1 cellular context compared by ENCODE assay signal in the genomic region with DNA sequence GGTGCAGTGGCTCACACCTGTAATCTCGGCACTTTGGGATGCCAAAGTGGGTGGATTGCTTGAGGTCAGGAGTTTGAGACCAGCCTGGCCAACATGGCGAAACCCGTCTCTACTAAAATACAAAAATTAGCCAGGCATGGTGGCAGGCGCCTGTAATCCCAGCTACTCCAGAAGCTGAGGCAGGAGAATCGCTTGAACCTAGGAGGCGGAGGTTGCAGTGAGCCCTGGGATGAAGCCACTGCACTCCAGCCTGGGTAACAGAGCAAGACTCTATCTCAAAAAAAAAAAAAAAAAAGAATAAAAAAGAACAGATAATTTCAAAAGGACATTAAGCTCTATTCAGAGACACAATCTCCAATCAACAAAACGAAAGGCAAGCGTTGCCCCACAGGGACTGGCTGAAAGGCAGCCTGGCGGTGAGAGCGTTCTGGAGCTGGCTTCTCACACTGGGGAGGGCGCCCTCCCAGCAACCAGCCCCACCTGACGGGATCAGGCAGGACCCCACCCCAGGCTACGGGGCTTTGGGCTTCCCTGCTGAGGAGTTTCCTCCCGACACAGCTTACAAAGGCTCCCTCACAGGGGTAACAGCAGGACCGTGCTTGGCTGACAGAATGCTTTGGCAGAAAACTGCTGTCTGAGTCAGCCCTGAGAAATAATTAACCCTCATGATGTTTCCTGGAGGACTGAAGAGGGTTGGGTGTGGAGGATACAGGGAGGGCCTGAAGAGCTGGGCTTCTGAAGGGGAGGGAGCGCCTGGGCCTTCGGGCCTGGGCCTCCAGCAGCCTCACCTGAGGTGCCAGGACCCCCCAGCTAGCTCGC.
TF ChIP-seq lines count a peak whose summit lies in the region.

No MANE protein-coding gene starts in this region.

TF ChIP-seq in HepG2, 621 proteins besides CTCF, POLR2A, EP300 and RAD21 (continued from another document):
- TF ChIP-seq HNF1A (IDR thresholded peaks at IDR 0.05; ENCODE audit: low read depth) (peak; percentile 65), HNF1A (CRISPR knock-in tag; IDR thresholded peaks at IDR 0.05; ENCODE audit: borderline replicate concordance) (peak; percentile 87), SMARCC2 (IDR thresholded peaks at IDR 0.05) (no peak), SALL1 (CRISPR knock-in tag; IDR thresholded peaks at IDR 0.05) (peak; percentile 36), ELF1 (CRISPR knock-in tag; IDR thresholded peaks at IDR 0.05) (no peak), ZNF652 (CRISPR knock-in tag; IDR thresholded peaks at IDR 0.05; ENCODE audit: borderline replicate concordance, low read depth) (peak; percentile 81), MAFF (IDR thresholded peaks at IDR 0.05; ENCODE audit: low read depth, low read length) (peak; percentile 42; the same call in 1 of the 2 replicates), SP5 (CRISPR knock-in tag; IDR thresholded peaks at IDR 0.05; ENCODE audit: borderline replicate concordance, low read depth) (no peak), HNRNPK (IDR thresholded peaks at IDR 0.05; ENCODE audit: low read depth, low read length, poor library complexity, severe bottlenecking) (no peak), GABPB1 (CRISPR knock-in tag; IDR thresholded peaks at IDR 0.05) (no peak; the same call in 1 of the 2 replicates), ZBTB10 (CRISPR knock-in tag; IDR thresholded peaks at IDR 0.05; ENCODE audit: borderline replicate concordance) (no peak), ZNF205 (CRISPR knock-in tag; IDR thresholded peaks at IDR 0.05) (no peak), ZNF496 (CRISPR knock-in tag; IDR thresholded peaks at IDR 0.05; ENCODE audit: insufficient replicate concordance) (no peak), GATAD2A (CRISPR knock-in tag; IDR thresholded peaks at IDR 0.05) (peak; percentile 55; the same call in 1 of the 2 replicates), RORA (CRISPR knock-in tag; IDR thresholded peaks at IDR 0.05) (no peak), ELF3 (CRISPR knock-in tag; IDR thresholded peaks at IDR 0.05) (peak; percentile 48; the same call in 1 of the 2 replicates), PAXIP1 (CRISPR knock-in tag; conservative IDR thresholded peaks at IDR 0.05) (peak; percentile 32; the same call in 1 of the 2 replicates), FOXK1 (CRISPR knock-in tag; IDR thresholded peaks at IDR 0.05; ENCODE audit: borderline replicate concordance, low read depth) (no peak), LCORL (IDR thresholded peaks at IDR 0.05) (no peak), LCORL (CRISPR knock-in tag; IDR thresholded peaks at IDR 0.05) (no peak), MYC (CRISPR knock-in tag; IDR thresholded peaks at IDR 0.05; ENCODE audit: borderline replicate concordance) (no peak), SNAPC5 (CRISPR knock-in tag; IDR thresholded peaks at IDR 0.05; ENCODE audit: borderline replicate concordance) (no peak), TBX2 (CRISPR knock-in tag; IDR thresholded peaks at IDR 0.05; ENCODE audit: borderline replicate concordance) (peak; percentile 46; the same call in 1 of the 2 replicates), NFE2L2 (IDR thresholded peaks at IDR 0.05; ENCODE audit: low read length) (no peak), SKI (IDR thresholded peaks at IDR 0.05; ENCODE audit: partially characterized antibody) (peak; percentile 10), RXRB (CRISPR knock-in tag; IDR thresholded peaks at IDR 0.05; ENCODE audit: borderline replicate concordance) (peak; percentile 21; the same call in 1 of the 2 replicates), EZH2 (conservative IDR thresholded peaks at IDR 0.05; ENCODE audit: low read depth, low read length) (no peak), ZBTB1 (CRISPR knock-in tag; IDR thresholded peaks at IDR 0.05; ENCODE audit: borderline replicate concordance) (no peak), MYNN (CRISPR knock-in tag; IDR thresholded peaks at IDR 0.05; ENCODE audit: low read depth) (no peak), SETDB1 (CRISPR knock-in tag; IDR thresholded peaks at IDR 0.05; ENCODE audit: borderline replicate concordance) (no peak)
- TF ChIP-seq, protein P1, sequence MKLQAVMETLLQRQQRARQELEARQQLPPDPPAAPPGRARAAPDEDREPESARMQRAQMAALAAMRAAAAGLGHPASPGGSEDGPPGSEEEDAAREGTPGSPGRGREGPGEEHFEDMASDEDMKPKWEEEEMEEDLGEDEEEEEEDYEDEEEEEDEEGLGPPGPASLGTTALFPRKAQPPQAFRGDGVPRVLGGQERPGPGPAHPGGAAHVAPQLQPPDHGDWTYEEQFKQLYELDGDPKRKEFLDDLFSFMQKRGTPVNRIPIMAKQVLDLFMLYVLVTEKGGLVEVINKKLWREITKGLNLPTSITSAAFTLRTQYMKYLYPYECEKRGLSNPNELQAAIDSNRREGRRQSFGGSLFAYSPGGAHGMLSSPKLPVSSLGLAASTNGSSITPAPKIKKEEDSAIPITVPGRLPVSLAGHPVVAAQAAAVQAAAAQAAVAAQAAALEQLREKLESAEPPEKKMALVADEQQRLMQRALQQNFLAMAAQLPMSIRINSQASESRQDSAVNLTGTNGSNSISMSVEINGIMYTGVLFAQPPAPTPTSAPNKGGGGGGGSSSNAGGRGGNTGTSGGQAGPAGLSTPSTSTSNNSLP (IDR thresholded peaks at IDR 0.05; ENCODE audit: low read depth, low read length), result peak; percentile 8; the same call in 1 of the 2 replicates
